Comparison of ENCODE assay signal across 1 cellular context in the genomic region with DNA sequence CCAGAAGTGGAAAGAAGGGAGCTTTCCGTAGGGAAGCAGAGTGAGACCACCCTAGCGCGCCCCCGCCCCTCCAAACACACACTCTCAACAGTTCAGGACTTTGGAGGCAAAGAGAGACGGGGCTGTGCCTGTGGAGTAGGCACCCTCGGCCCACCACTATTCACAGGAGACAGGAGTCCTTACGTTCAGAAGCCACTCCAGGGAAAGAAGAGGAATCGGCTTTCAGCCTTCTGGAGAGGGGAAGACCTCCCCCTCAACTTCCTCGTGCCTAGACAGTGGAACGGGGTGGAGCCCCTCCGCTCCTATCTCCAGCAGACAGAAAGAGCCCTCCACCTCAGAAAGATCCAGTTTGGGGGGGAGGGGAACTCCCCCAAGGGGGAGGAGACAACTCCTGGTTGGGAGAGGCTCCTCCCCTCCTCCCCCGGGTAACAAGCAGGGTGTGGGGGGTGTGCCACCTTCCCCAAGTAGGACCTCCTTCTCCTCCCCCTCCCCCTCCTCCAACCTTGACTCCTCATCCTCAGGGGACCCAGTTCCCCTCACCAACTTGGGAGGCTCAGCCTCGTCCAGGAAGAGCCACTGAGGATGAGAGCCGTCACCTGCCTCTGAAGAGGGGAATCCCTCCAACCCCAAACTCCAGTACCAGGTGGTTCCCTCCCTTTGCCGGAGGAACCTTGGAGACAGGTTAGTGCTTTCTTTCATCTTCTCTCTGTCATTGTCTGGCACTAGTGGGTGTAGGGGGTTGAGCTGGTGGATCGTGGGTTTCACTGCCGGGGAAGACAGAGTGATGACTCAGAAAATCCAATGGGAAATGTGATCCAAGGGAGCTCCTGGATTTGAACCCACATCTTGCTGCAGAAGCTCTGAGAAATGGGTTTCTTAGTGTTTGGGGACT.
TF ChIP-seq lines count a peak whose summit lies in the region.

No MANE protein-coding gene starts in this region.

TF ChIP-seq in endothelial cell of umbilical vein, 7 proteins besides CTCF, POLR2A, EP300 and RAD21:
- TF ChIP-seq, protein P1, sequence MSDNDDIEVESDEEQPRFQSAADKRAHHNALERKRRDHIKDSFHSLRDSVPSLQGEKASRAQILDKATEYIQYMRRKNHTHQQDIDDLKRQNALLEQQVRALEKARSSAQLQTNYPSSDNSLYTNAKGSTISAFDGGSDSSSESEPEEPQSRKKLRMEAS (IDR thresholded peaks at IDR 0.05; ENCODE audit: insufficient read depth, insufficient read length), result no peak
- TF ChIP-seq JUN (IDR thresholded peaks at IDR 0.05; ENCODE audit: borderline replicate concordance, insufficient read depth, insufficient read length, low read depth), result peak; percentile 30
